In genomic region chr20:34886122-34886521, GRCh38 we compare ENCODE assay signal across 14 cellular contexts. TPM values are rescaled to one million over a fixed set of nuclear protein-coding genes. Genes with fewer than 3 reads are reported as not detected.
DNase-seq lines count a peak whose midpoint lies in the region; ATAC-seq, FAIRE-seq and TF ChIP-seq lines count a peak whose summit lies in the region.
"Had no signal": no experiment of that assay in that cellular context is flagged by ENCODE, and none has a peak within 500 bp of the region (broad histone marks: within the 10 kb centered on the region; RNA-seq: fewer than 3 reads in every experiment).

No MANE protein-coding gene starts in this region.

- TF ChIP-seq CTCF in pancreas (IDR thresholded peaks at IDR 0.05): no peak

- no peaks in the 10 kb centered on the region for H3K9me3 ChIP-seq in pancreas

- peak overlapping the region in 1 of 4 donors; percentile 16 for H3K27ac ChIP-seq in pancreas

- DNase-seq in DMS53 treated with DMSO at 0.1 percent for 48 hours (lab: John Stamatoyannopoulos, UW; ENCODE audit: unreplicated experiment): peak; percentile 2
- no peak for DNase-seq in left lobe of liver (ENCODE audit: low spot score)
- DNase-seq in pancreas: no peak
- DNase-seq in activated CD8-positive, alpha-beta memory T cell treated with anti-CD3 and anti-CD28 coated beads for 24 hours: no peak
- DNase-seq: ACHN; C1 segment of cervical spinal cord; CD4-positive, alpha-beta T cell; DND-41; GDM1; H7; KG1 had no signal

- intact Hi-C loops in pancreas (cut with DNase I): no loop called here

- H3K36me3 ChIP-seq in pancreas: peaks cover 0 to 8% (median 4%) of the 10 kb centered on the region in 3 donors

- peak; percentile 84 for ATAC-seq in left lobe of liver
- peak in 3 of 4 donors; percentile 48 to 79 (median 66) for ATAC-seq in pancreas
- ATAC-seq in HG02981 (IDR thresholded peaks at IDR 0.05; ENCODE audit: unreplicated experiment): no peak
- no peak for ATAC-seq in activated CD4-positive, CD25-positive, alpha-beta regulatory T cell treated with anti-CD3 and anti-CD28 coated beads, Interleukin-2, amount 50 U/mL, for 24 hours
- ATAC-seq: GM23338 had no signal

- WGBS in pancreas, 2 donors: 30 to 31% methylated on average over 3 of the region's 3 CpGs

- peaks cover 4 to 10% (median 10%) of the 10 kb centered on the region in 3 donors for H3K4me1 ChIP-seq in pancreas

- no peaks in the 10 kb centered on the region for H3K27me3 ChIP-seq in pancreas

- no peak for FAIRE-seq in pancreas (lab: Jason Lieb, UNC)

- no peak overlapping the region for H3K4me3 ChIP-seq in pancreas
- H3K4me3 ChIP-seq: GM23338 had no signal

RNA-seq across cellular contexts. Expression of gene ACSS2, which starts 9.7 kb away (rescaled TPM):
- 42.7 TPM for total RNA-seq in left lobe of liver
- 10 to 100 TPM; 12.2 to 24.3 (median 19.4) TPM for total RNA-seq in pancreas
- polyA plus RNA-seq in pancreas: 10 to 100 TPM; 29.8 to 42.5 TPM

RNA-seq across cellular contexts. Expression of gene GGT7, which starts 13.5 kb away (rescaled TPM):
- total RNA-seq in left lobe of liver: 9.9 TPM
- total RNA-seq in pancreas: 10 to 100 TPM; 12.1 to 23.7 (median 13.9) TPM
- polyA plus RNA-seq in pancreas: 10 to 100 TPM; 24.1 to 30.3 TPM

Comparison
In these comparisons a context has a peak if more than half of its experiments do, and no peak if none do; other contexts are left out.
1. ATAC-seq: peak in left lobe of liver (single experiment) and pancreas (3 of 4); none in HG02981 (single experiment) and activated CD4-positive, CD25-positive, alpha-beta regulatory T cell treated with anti-CD3 and anti-CD28 coated beads, Interleukin-2, amount 50 U/mL, for 24 hours (0 of 2).